Comparison of ENCODE assay signal across 8 cellular contexts in the genomic region with DNA sequence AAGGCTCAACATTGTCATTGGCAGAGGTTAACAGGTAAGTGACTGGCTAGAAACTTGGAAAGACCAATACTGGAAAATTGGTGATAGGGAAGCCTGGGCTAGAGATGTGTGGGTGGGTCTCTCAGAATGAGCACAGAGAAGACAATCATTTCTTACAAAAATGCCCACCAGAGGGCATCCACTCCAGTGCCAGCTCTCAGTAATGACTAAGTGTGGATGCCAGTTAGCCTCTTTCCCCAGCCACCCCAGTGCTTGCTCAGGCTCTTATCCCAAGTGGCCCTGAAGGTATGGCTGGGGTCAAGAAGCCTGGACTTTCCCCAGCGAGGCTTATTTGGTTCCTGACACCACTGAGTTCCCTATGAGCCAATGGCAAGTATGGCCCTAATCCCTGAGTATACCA.
A peak's percentile ranks its signal among the peaks of the same experiment; 100 is the strongest.
DNase-seq lines count a peak whose midpoint lies in the region; ATAC-seq, FAIRE-seq and TF ChIP-seq lines count a peak whose summit lies in the region.

No MANE protein-coding gene starts in this region.

- no peak for FAIRE-seq in A549 (lab: Jason Lieb, UNC)

- TF ChIP-seq CTCF in A549 (IDR thresholded peaks at IDR 0.05), result peak; percentile 50
- peak; percentile 52 for TF ChIP-seq CTCF in endothelial cell (IDR thresholded peaks at IDR 0.05; ENCODE audit: unreplicated experiment)

- H3K4me1 Mint-ChIP-seq in endothelial cell (ENCODE audit: unreplicated experiment), result peaks cover 13% of the 10 kb centered on the region
- no peaks in the 10 kb centered on the region for H3K4me1 Mint-ChIP-seq in stimulated activated effector memory CD8-positive, alpha-beta T cell treated with anti-CD3 and anti-CD28 coated beads, Interleukin-12 subunit alpha, Interleukin-12 subunit beta, amount 100 ng/mL, for 72 hours

- peak; percentile 93 to 98 for ATAC-seq in A549
- peak; percentile 63 for ATAC-seq in stimulated activated effector memory CD8-positive, alpha-beta T cell treated with anti-CD3 and anti-CD28 coated beads, Interleukin-12 subunit alpha, Interleukin-12 subunit beta, amount 100 ng/mL, for 72 hours
- no peak for ATAC-seq in HG02571 (IDR thresholded peaks at IDR 0.05; ENCODE audit: unreplicated experiment)

- no peak for TF ChIP-seq EP300 in A549 (IDR thresholded peaks at IDR 0.05)

- WGBS in A549 (ENCODE audit: missing lambda C conversion rate), result 4% methylated on average over 1 of the region's 1 CpG

- H3K4me1 ChIP-seq in A549, result no peaks in the 10 kb centered on the region

- CTCF ChIA-PET in A549 (lab: Yijun Ruan, JAX), result interaction anchor here (0.6 to 6.6 kb wide), 10 partner anchors 10 to 1242 kb away, joined by 3 to 44 read pairs (median 3); no protein-coding TSS in a partner anchor

- peak; percentile 55 to 56 for TF ChIP-seq RAD21 in A549 (conservative IDR thresholded peaks at IDR 0.05 in 1 of 2, IDR thresholded peaks at IDR 0.05 in 1 of 2)

- POLR2A ChIA-PET in A549 (lab: Yijun Ruan, JAX), result no interaction called here

- no peak for TF ChIP-seq POLR2A in A549 (IDR thresholded peaks at IDR 0.05; ENCODE audit: low read length)

- no peak overlapping the region for H3K27ac Mint-ChIP-seq in endothelial cell (ENCODE audit: unreplicated experiment)
- no peak overlapping the region for H3K27ac Mint-ChIP-seq in stimulated activated effector memory CD8-positive, alpha-beta T cell treated with anti-CD3 and anti-CD28 coated beads, Interleukin-12 subunit alpha, Interleukin-12 subunit beta, amount 100 ng/mL, for 72 hours

- H3K4me3 ChIP-seq in A549, result no peak overlapping the region
- no peak overlapping the region for H3K4me3 ChIP-seq in MG63

- no peaks in the 10 kb centered on the region for H3K36me3 ChIP-seq in MG63

- H3K9me3 ChIP-seq in A549 (no peaks in the 10 kb centered on the region), MG63 (no peaks in the 10 kb centered on the region)

- no peak overlapping the region for H3K27ac ChIP-seq in A549

- H3K36me3 Mint-ChIP-seq in endothelial cell (ENCODE audit: low read depth, unreplicated experiment), result no peaks in the 10 kb centered on the region
- H3K36me3 Mint-ChIP-seq in stimulated activated effector memory CD8-positive, alpha-beta T cell treated with anti-CD3 and anti-CD28 coated beads, Interleukin-12 subunit alpha, Interleukin-12 subunit beta, amount 100 ng/mL, for 72 hours, result no peaks in the 10 kb centered on the region

- H3K4me2 ChIP-seq in A549, result no peak overlapping the region

- H3K27me3 ChIP-seq in MG63, result 0 out of 2 replicates have a peak, but pooled peaks cover 2% of the 10 kb centered on the region

- no peaks in the 10 kb centered on the region for H3K9me3 Mint-ChIP-seq in endothelial cell (ENCODE audit: unreplicated experiment)
- H3K9me3 Mint-ChIP-seq in stimulated activated effector memory CD8-positive, alpha-beta T cell treated with anti-CD3 and anti-CD28 coated beads, Interleukin-12 subunit alpha, Interleukin-12 subunit beta, amount 100 ng/mL, for 72 hours, result no peaks in the 10 kb centered on the region

- DNase-seq in A549 (ENCODE audit: low read depth in 1 of 2, low spot score in 1 of 2) (peak; percentile 42 to 48), ELF-1 (ENCODE audit: low read depth, low spot score) (peak; percentile 20), MG63 (peak; percentile 20), endothelial cell (ENCODE audit: low spot score) (peak; percentile 28), H4 (ENCODE audit: low spot score) (no peak), GM19240 (ENCODE audit: insufficient read length, low spot score) (no peak)
- no peak for DNase-seq in stimulated activated effector memory CD8-positive, alpha-beta T cell treated with anti-CD3 and anti-CD28 coated beads, Interleukin-12 subunit alpha, Interleukin-12 subunit beta, amount 100 ng/mL, for 72 hours (ENCODE audit: low spot score in 2 of 2)

- no peak overlapping the region for H3K4me3 Mint-ChIP-seq in endothelial cell (ENCODE audit: unreplicated experiment)
- H3K4me3 Mint-ChIP-seq in stimulated activated effector memory CD8-positive, alpha-beta T cell treated with anti-CD3 and anti-CD28 coated beads, Interleukin-12 subunit alpha, Interleukin-12 subunit beta, amount 100 ng/mL, for 72 hours, result no peak overlapping the region

- H3K27me3 Mint-ChIP-seq in endothelial cell (ENCODE audit: unreplicated experiment), result peaks cover 6% of the 10 kb centered on the region

TF ChIP-seq in A549, 52 proteins besides CTCF, POLR2A, EP300 and RAD21:
- TF ChIP-seq SMC3 (IDR thresholded peaks at IDR 0.05), result peak; percentile 69
- no peak for TF ChIP-seq HOXB13 (CRISPR knock-in tag; IDR thresholded peaks at IDR 0.05; ENCODE audit: low read depth)

Comparison
In these comparisons a context has a peak if more than half of its experiments do, and no peak if none do; other contexts are left out.
1. DNase-seq: peak in A549 (2 of 2), ELF-1 (single experiment), MG63 (single experiment) and endothelial cell (single experiment); none in stimulated activated effector memory CD8-positive, alpha-beta T cell treated with anti-CD3 and anti-CD28 coated beads, Interleukin-12 subunit alpha, Interleukin-12 subunit beta, amount 100 ng/mL, for 72 hours (0 of 2), H4 (single experiment) and GM19240 (single experiment).